1 cellular context compared by ENCODE assay signal in the genomic region with DNA sequence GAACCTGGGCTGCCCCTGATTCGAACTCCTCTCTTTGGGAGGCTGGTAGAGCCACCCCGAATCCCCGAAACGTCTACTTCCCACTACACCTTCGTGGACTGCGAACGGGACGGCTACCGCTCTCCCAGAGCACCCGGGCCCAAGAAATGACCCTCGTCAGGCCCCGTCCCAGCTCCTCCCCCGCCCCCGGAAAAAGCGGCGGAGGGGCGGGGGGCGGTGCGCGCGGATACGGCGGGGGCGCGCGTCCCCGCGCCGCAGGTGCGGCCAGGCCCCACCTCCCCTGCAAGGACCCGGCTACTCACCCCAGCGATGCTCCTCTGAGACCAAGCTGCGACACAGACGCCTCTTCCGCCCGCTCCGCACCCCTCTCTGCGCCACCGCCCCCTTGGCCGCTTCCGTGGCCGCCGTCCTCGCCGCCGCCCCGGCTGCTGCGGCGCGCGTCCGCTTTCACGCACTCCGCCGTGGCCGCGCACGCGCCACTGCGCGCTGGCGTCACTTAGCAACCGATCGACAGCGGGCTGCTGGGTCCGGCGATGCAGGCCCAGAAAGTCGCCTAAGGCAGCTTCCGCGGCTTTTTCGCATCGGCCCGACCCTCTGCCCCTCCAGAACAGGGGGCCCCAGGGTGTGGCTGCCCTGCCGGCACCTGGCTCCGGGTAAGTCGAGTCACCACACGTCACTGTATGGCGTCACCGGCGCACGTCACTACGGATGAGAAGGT.
TF ChIP-seq lines count a peak whose summit lies in the region.

A gene (minus strand): TSS at position 432 of the 718 bp plus-strand sequence.

TF ChIP-seq in HepG2, 621 proteins besides CTCF, POLR2A, EP300 and RAD21 (continued from another document and continues in another):
- TF ChIP-seq, protein P1, sequence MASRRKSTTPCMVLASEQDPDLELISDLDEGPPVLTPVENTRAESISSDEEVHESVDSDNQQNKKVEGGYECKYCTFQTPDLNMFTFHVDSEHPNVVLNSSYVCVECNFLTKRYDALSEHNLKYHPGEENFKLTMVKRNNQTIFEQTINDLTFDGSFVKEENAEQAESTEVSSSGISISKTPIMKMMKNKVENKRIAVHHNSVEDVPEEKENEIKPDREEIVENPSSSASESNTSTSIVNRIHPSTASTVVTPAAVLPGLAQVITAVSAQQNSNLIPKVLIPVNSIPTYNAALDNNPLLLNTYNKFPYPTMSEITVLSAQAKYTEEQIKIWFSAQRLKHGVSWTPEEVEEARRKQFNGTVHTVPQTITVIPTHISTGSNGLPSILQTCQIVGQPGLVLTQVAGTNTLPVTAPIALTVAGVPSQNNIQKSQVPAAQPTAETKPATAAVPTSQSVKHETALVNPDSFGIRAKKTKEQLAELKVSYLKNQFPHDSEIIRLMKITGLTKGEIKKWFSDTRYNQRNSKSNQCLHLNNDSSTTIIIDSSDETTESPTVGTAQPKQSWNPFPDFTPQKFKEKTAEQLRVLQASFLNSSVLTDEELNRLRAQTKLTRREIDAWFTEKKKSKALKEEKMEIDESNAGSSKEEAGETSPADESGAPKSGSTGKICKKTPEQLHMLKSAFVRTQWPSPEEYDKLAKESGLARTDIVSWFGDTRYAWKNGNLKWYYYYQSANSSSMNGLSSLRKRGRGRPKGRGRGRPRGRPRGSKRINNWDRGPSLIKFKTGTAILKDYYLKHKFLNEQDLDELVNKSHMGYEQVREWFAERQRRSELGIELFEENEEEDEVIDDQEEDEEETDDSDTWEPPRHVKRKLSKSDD (CRISPR knock-in tag; IDR thresholded peaks at IDR 0.05; ENCODE audit: low read depth): peak; percentile 99
- no peak; the same call in 1 of the 2 replicates for TF ChIP-seq CBX5 (CRISPR knock-in tag; IDR thresholded peaks at IDR 0.05; ENCODE audit: borderline replicate concordance)
- no peak for TF ChIP-seq NR2F1 (CRISPR knock-in tag; IDR thresholded peaks at IDR 0.05)
- TF ChIP-seq HHEX (CRISPR knock-in tag; IDR thresholded peaks at IDR 0.05): no peak
- TF ChIP-seq, protein P2, sequence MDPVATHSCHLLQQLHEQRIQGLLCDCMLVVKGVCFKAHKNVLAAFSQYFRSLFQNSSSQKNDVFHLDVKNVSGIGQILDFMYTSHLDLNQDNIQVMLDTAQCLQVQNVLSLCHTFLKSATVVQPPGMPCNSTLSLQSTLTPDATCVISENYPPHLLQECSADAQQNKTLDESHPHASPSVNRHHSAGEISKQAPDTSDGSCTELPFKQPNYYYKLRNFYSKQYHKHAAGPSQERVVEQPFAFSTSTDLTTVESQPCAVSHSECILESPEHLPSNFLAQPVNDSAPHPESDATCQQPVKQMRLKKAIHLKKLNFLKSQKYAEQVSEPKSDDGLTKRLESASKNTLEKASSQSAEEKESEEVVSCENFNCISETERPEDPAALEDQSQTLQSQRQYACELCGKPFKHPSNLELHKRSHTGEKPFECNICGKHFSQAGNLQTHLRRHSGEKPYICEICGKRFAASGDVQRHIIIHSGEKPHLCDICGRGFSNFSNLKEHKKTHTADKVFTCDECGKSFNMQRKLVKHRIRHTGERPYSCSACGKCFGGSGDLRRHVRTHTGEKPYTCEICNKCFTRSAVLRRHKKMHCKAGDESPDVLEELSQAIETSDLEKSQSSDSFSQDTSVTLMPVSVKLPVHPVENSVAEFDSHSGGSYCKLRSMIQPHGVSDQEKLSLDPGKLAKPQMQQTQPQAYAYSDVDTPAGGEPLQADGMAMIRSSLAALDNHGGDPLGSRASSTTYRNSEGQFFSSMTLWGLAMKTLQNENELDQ (CRISPR knock-in tag; IDR thresholded peaks at IDR 0.05; ENCODE audit: borderline replicate concordance): no peak
- TF ChIP-seq, protein P3, sequence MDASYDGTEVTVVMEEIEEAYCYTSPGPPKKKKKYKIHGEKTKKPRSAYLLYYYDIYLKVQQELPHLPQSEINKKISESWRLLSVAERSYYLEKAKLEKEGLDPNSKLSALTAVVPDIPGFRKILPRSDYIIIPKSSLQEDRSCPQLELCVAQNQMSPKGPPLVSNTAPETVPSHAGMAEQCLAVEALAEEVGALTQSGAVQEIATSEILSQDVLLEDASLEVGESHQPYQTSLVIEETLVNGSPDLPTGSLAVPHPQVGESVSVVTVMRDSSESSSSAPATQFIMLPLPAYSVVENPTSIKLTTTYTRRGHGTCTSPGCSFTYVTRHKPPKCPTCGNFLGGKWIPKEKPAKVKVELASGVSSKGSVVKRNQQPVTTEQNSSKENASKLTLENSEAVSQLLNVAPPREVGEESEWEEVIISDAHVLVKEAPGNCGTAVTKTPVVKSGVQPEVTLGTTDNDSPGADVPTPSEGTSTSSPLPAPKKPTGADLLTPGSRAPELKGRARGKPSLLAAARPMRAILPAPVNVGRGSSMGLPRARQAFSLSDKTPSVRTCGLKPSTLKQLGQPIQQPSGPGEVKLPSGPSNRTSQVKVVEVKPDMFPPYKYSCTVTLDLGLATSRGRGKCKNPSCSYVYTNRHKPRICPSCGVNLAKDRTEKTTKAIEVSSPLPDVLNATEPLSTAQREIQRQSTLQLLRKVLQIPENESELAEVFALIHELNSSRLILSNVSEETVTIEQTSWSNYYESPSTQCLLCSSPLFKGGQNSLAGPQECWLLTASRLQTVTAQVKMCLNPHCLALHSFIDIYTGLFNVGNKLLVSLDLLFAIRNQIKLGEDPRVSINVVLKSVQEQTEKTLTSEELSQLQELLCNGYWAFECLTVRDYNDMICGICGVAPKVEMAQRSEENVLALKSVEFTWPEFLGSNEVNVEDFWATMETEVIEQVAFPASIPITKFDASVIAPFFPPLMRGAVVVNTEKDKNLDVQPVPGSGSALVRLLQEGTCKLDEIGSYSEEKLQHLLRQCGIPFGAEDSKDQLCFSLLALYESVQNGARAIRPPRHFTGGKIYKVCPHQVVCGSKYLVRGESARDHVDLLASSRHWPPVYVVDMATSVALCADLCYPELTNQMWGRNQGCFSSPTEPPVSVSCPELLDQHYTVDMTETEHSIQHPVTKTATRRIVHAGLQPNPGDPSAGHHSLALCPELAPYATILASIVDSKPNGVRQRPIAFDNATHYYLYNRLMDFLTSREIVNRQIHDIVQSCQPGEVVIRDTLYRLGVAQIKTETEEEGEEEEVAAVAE (CRISPR knock-in tag; IDR thresholded peaks at IDR 0.05; ENCODE audit: borderline replicate concordance): no peak
- TF ChIP-seq ZNF678 (CRISPR knock-in tag; IDR thresholded peaks at IDR 0.05): no peak; the same call in 1 of the 2 replicates
- TF ChIP-seq NR2F2 (IDR thresholded peaks at IDR 0.05; ENCODE audit: borderline replicate concordance, low read depth): no peak
- no peak for TF ChIP-seq CCAR2 (optimal IDR thresholded peaks at IDR 0.05; ENCODE audit: low read depth, low read length)
- TF ChIP-seq ARNT (IDR thresholded peaks at IDR 0.05): no peak
- TF ChIP-seq ZBTB20 (CRISPR knock-in tag; IDR thresholded peaks at IDR 0.05; ENCODE audit: borderline replicate concordance, low read depth): no peak
- TF ChIP-seq SNAI1 (CRISPR knock-in tag; IDR thresholded peaks at IDR 0.05; ENCODE audit: borderline replicate concordance): no peak
- TF ChIP-seq ZNF468 (CRISPR knock-in tag; IDR thresholded peaks at IDR 0.05): no peak
- TF ChIP-seq CBX1 (IDR thresholded peaks at IDR 0.05; ENCODE audit: low read depth): no peak
- TF ChIP-seq ZNF24 (IDR thresholded peaks at IDR 0.05): no peak
- TF ChIP-seq ZNF547 (CRISPR knock-in tag; IDR thresholded peaks at IDR 0.05): peak; percentile 70; the same call in 1 of the 2 replicates
- peak; percentile 74; the same call in 1 of the 2 replicates for TF ChIP-seq SMYD3 (CRISPR knock-in tag; IDR thresholded peaks at IDR 0.05)
- peak; percentile 77 for TF ChIP-seq KLF12 (CRISPR knock-in tag; IDR thresholded peaks at IDR 0.05; ENCODE audit: borderline replicate concordance)
- TF ChIP-seq ETV6 (CRISPR knock-in tag; conservative IDR thresholded peaks at IDR 0.05): no peak
- TF ChIP-seq ZNF652 (CRISPR knock-in tag; IDR thresholded peaks at IDR 0.05; ENCODE audit: borderline replicate concordance, low read depth): no peak
- peak; percentile 83; the same call in 1 of the 2 replicates for TF ChIP-seq REPIN1 (CRISPR knock-in tag; IDR thresholded peaks at IDR 0.05; ENCODE audit: borderline replicate concordance, low read depth)
- TF ChIP-seq SMAD3 (CRISPR knock-in tag; IDR thresholded peaks at IDR 0.05): no peak
- TF ChIP-seq STAT5B (CRISPR knock-in tag; IDR thresholded peaks at IDR 0.05): no peak
- TF ChIP-seq ZNF589 (CRISPR knock-in tag; conservative IDR thresholded peaks at IDR 0.05): no peak
- TF ChIP-seq ZNF317 (CRISPR knock-in tag; IDR thresholded peaks at IDR 0.05): no peak
- no peak for TF ChIP-seq HOXD1 (CRISPR knock-in tag; IDR thresholded peaks at IDR 0.05)
- peak; percentile 78; the same call in 1 of the 2 replicates for TF ChIP-seq ZNF354B (CRISPR knock-in tag; IDR thresholded peaks at IDR 0.05)
- TF ChIP-seq, protein P4, sequence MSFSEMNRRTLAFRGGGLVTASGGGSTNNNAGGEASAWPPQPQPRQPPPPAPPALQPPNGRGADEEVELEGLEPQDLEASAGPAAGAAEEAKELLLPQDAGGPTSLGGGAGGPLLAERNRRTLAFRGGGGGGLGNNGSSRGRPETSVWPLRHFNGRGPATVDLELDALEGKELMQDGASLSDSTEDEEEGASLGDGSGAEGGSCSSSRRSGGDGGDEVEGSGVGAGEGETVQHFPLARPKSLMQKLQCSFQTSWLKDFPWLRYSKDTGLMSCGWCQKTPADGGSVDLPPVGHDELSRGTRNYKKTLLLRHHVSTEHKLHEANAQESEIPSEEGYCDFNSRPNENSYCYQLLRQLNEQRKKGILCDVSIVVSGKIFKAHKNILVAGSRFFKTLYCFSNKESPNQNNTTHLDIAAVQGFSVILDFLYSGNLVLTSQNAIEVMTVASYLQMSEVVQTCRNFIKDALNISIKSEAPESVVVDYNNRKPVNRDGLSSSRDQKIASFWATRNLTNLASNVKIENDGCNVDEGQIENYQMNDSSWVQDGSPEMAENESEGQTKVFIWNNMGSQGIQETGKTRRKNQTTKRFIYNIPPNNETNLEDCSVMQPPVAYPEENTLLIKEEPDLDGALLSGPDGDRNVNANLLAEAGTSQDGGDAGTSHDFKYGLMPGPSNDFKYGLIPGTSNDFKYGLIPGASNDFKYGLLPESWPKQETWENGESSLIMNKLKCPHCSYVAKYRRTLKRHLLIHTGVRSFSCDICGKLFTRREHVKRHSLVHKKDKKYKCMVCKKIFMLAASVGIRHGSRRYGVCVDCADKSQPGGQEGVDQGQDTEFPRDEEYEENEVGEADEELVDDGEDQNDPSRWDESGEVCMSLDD (CRISPR knock-in tag; IDR thresholded peaks at IDR 0.05; ENCODE audit: borderline replicate concordance): no peak
- TF ChIP-seq, protein P5, sequence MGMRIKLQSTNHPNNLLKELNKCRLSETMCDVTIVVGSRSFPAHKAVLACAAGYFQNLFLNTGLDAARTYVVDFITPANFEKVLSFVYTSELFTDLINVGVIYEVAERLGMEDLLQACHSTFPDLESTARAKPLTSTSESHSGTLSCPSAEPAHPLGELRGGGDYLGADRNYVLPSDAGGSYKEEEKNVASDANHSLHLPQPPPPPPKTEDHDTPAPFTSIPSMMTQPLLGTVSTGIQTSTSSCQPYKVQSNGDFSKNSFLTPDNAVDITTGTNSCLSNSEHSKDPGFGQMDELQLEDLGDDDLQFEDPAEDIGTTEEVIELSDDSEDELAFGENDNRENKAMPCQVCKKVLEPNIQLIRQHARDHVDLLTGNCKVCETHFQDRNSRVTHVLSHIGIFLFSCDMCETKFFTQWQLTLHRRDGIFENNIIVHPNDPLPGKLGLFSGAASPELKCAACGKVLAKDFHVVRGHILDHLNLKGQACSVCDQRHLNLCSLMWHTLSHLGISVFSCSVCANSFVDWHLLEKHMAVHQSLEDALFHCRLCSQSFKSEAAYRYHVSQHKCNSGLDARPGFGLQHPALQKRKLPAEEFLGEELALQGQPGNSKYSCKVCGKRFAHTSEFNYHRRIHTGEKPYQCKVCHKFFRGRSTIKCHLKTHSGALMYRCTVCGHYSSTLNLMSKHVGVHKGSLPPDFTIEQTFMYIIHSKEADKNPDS (CRISPR knock-in tag; IDR thresholded peaks at IDR 0.05): 0 out of 2 replicates have a peak, but pooled peaks have one; percentile 17
- no peak; the same call in 1 of the 2 replicates for TF ChIP-seq KDM5B (CRISPR knock-in tag; IDR thresholded peaks at IDR 0.05; ENCODE audit: borderline replicate concordance)
- peak; percentile 63; the same call in 1 of the 2 replicates for TF ChIP-seq NRL (CRISPR knock-in tag; IDR thresholded peaks at IDR 0.05; ENCODE audit: borderline replicate concordance)
- no peak for TF ChIP-seq ZEB1 (IDR thresholded peaks at IDR 0.05; ENCODE audit: insufficient replicate concordance, low read depth)
- TF ChIP-seq, protein P6, sequence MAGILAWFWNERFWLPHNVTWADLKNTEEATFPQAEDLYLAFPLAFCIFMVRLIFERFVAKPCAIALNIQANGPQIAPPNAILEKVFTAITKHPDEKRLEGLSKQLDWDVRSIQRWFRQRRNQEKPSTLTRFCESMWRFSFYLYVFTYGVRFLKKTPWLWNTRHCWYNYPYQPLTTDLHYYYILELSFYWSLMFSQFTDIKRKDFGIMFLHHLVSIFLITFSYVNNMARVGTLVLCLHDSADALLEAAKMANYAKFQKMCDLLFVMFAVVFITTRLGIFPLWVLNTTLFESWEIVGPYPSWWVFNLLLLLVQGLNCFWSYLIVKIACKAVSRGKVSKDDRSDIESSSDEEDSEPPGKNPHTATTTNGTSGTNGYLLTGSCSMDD (CRISPR knock-in tag; IDR thresholded peaks at IDR 0.05): 0 out of 2 replicates have a peak, but pooled peaks have one; percentile 73
- no peak; the same call in 1 of the 2 replicates for TF ChIP-seq MLLT10 (CRISPR knock-in tag; IDR thresholded peaks at IDR 0.05)
- TF ChIP-seq, protein P7, sequence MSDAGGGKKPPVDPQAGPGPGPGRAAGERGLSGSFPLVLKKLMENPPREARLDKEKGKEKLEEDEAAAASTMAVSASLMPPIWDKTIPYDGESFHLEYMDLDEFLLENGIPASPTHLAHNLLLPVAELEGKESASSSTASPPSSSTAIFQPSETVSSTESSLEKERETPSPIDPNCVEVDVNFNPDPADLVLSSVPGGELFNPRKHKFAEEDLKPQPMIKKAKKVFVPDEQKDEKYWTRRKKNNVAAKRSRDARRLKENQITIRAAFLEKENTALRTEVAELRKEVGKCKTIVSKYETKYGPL (CRISPR knock-in tag; IDR thresholded peaks at IDR 0.05): no peak
- TF ChIP-seq NAIF1 (CRISPR knock-in tag; IDR thresholded peaks at IDR 0.05; ENCODE audit: borderline replicate concordance): no peak
- no peak for TF ChIP-seq SNRNP70 (IDR thresholded peaks at IDR 0.05; ENCODE audit: low read depth, low read length)
- TF ChIP-seq ZNF552 (CRISPR knock-in tag; IDR thresholded peaks at IDR 0.05; ENCODE audit: borderline replicate concordance): no peak
- TF ChIP-seq NFATC3 (CRISPR knock-in tag; IDR thresholded peaks at IDR 0.05): no peak; the same call in 1 of the 2 replicates
- TF ChIP-seq ZC3H4 (CRISPR knock-in tag; IDR thresholded peaks at IDR 0.05; ENCODE audit: borderline replicate concordance): no peak
- 0 out of 2 replicates have a peak, but pooled peaks have one; percentile 45 for TF ChIP-seq ZNF879 (CRISPR knock-in tag; IDR thresholded peaks at IDR 0.05)
